32 cellular contexts compared by ENCODE assay signal in genomic region chr4:132587626-132588025, GRCh38.
DNase-seq lines count a peak whose midpoint lies in the region; ATAC-seq and TF ChIP-seq lines count a peak whose summit lies in the region.
"Had no signal": no experiment of that assay in that cellular context is flagged by ENCODE, and none has a peak within 500 bp of the region (broad histone marks: within the 10 kb centered on the region; RNA-seq: fewer than 3 reads in every experiment).

No MANE protein-coding gene starts in this region.

- H3K36me3 ChIP-seq in A673 (ENCODE audit: insufficient read depth, low read length, poor library complexity, severe bottlenecking) (no peaks in the 10 kb centered on the region), Karpas-422 (ENCODE audit: insufficient read depth, low read length) (no peaks in the 10 kb centered on the region)
- H3K36me3 ChIP-seq: ascending aorta, Peyer's patch had no signal

- H3K4me1 ChIP-seq in A673 (ENCODE audit: insufficient read depth, low read length, poor library complexity, severe bottlenecking) = no peaks in the 10 kb centered on the region
- no peaks in the 10 kb centered on the region for H3K4me1 ChIP-seq in Karpas-422 (ENCODE audit: low read length)
- peaks cover 9% of the 10 kb centered on the region for H3K4me1 ChIP-seq in foreskin keratinocyte
- H3K4me1 ChIP-seq: ascending aorta, Peyer's patch had no signal

- CTCF ChIA-PET in A673 (lab: Charles Lee) = no interaction called here

- H3K9me3 ChIP-seq in A673 (ENCODE audit: low read depth, low read length, poor library complexity, severe bottlenecking) = no peaks in the 10 kb centered on the region
- no peaks in the 10 kb centered on the region; the same call in 1 of the 2 replicates for H3K9me3 ChIP-seq in Karpas-422 (ENCODE audit: low read length)
- H3K9me3 ChIP-seq: ascending aorta, Peyer's patch had no signal

- DNase-seq in A673 (ENCODE audit: low spot score) (peak; percentile 1), Karpas-422 (no peak), astrocyte of the hippocampus (ENCODE audit: low read depth, low spot score) (peak; percentile 25), foreskin keratinocyte (peak; percentile 7 to 47), EL (no peak)
- DNase-seq: activated CD4-positive, alpha-beta T cell treated with anti-CD3 and anti-CD28 coated beads for 48 hours; activated CD8-positive, alpha-beta memory T cell treated with anti-CD3 and anti-CD28 coated beads for 24 hours; activated naive CD8-positive, alpha-beta T cell treated with anti-CD3 and anti-CD28 coated beads for 36 hours; activated T-cell treated with anti-CD3 and anti-CD28 coated beads for 4 hours; CD4-positive, alpha-beta T cell; dorsolateral prefrontal cortex; glutamatergic neuron; GOT3; islet precursor cell; Kasumi-1; left ventricle myocardium superior; MV-4-11; NCI-H1436; NCI-H2081; NCI-H2227 treated with DMSO at 0.1 percent for 48 hours; NCI-H526 treated with DMSO at 0.1 percent for 48 hours; NK-92 treated with Interleukin-12 subunit alpha and Interleukin-12 subunit beta, amount 100 ng/mL, for 24 hours; Peyer's patch; right cardiac atrium; stimulated activated naive CD8-positive, alpha-beta T cell treated with anti-CD3 and anti-CD28 coated beads, Interleukin-15, amount 100 ng/mL, for 72 hours; SW 1271; T1000 had no signal

- TF ChIP-seq CTCF in A673 (conservative IDR thresholded peaks at IDR 0.05; ENCODE audit: low read depth, low read length) (no peak), foreskin keratinocyte (conservative IDR thresholded peaks at IDR 0.05) (no peak)

- H3K27ac ChIP-seq in A673 (ENCODE audit: low read depth, low read length, poor library complexity, severe bottlenecking) = no peak overlapping the region
- H3K27ac ChIP-seq in Karpas-422 (ENCODE audit: low read length) = no peak overlapping the region
- H3K27ac ChIP-seq in foreskin keratinocyte = no peak overlapping the region
- H3K27ac ChIP-seq: ascending aorta, dorsolateral prefrontal cortex, Peyer's patch had no signal

- 0 out of 2 replicates have a peak overlapping the region, but pooled peaks have one; percentile 26 for H2AFZ ChIP-seq in Karpas-422 (ENCODE audit: low read length)

- H3K4me2 ChIP-seq in Karpas-422 (ENCODE audit: low read depth, low read length, poor library complexity, severe bottlenecking) = no peak overlapping the region

- BruUV-seq in A673 (replicated peaks; lab: Mats Ljungman, UMichigan) = no TSS peak

- no peaks in the 10 kb centered on the region for H4K20me1 ChIP-seq in Karpas-422 (ENCODE audit: insufficient read depth, low read depth, low read length)

- no peaks in the 10 kb centered on the region for H3K79me2 ChIP-seq in Karpas-422 (ENCODE audit: low read length)

- no peak overlapping the region for H3K9ac ChIP-seq in Karpas-422 (ENCODE audit: low read length)

- intact Hi-C loops in A673 (cut with micrococcal nuclease; ENCODE audit: unreplicated experiment) = no loop called here

- ATAC-seq in foreskin keratinocyte (peak; percentile 65), HG02623 (IDR thresholded peaks at IDR 0.05; ENCODE audit: unreplicated experiment) (no peak), HG02970 (IDR thresholded peaks at IDR 0.05; ENCODE audit: low FRiP score, unreplicated experiment) (no peak), HG03521 (IDR thresholded peaks at IDR 0.05; ENCODE audit: unreplicated experiment) (no peak)
- ATAC-seq: HepG2; left ventricle myocardium superior; right cardiac atrium; stimulated activated naive CD8-positive, alpha-beta T cell treated with anti-CD3 and anti-CD28 coated beads, Interleukin-15, amount 100 ng/mL, for 72 hours had no signal

- no peaks in the 10 kb centered on the region for H3K9me2 ChIP-seq in Karpas-422 (replicated peaks; ENCODE audit: insufficient read depth, low read length)

- POLR2A ChIA-PET in A673 (lab: Charles Lee; ENCODE audit: low non-redundant PET) = no interaction called here

- H3K4me3 ChIP-seq in A673 (ENCODE audit: low read depth, low read length, poor library complexity, severe bottlenecking) = no peak overlapping the region
- H3K4me3 ChIP-seq in Karpas-422 (ENCODE audit: low read length) = no peak overlapping the region
- H3K4me3 ChIP-seq: ascending aorta, dorsolateral prefrontal cortex, Peyer's patch had no signal

- no peaks in the 10 kb centered on the region for H3K27me3 ChIP-seq in A673 (replicated peaks; ENCODE audit: insufficient read depth, low read depth, low read length, poor library complexity)
- no peaks in the 10 kb centered on the region for H3K27me3 ChIP-seq in Karpas-422 (ENCODE audit: low read length)
- no peaks in the 10 kb centered on the region for H3K27me3 ChIP-seq in foreskin keratinocyte
- H3K27me3 ChIP-seq: ascending aorta, dorsolateral prefrontal cortex, Peyer's patch had no signal

Comparison
In these comparisons a context has a peak if more than half of its experiments do, and no peak if none do; other contexts are left out.
1. DNase-seq: peak in A673 (single experiment), astrocyte of the hippocampus (single experiment) and foreskin keratinocyte (2 of 2); none in Karpas-422 (single experiment) and EL (single experiment).